1 cellular context compared by ENCODE assay signal in genomic region chr2:9327873-9328352, GRCh38.
TF ChIP-seq lines count a peak whose summit lies in the region.

No MANE protein-coding gene starts in this region.

TF ChIP-seq in HepG2, 621 proteins besides CTCF, POLR2A, EP300 and RAD21 (continued from another document and continues in another):
- TF ChIP-seq IKZF5 (CRISPR knock-in tag; IDR thresholded peaks at IDR 0.05) (peak; percentile 31; the same call in 1 of the 2 replicates), ZNF546 (CRISPR knock-in tag; conservative IDR thresholded peaks at IDR 0.05) (no peak), ATM (IDR thresholded peaks at IDR 0.05; ENCODE audit: borderline replicate concordance) (no peak), ARHGAP35 (CRISPR knock-in tag; IDR thresholded peaks at IDR 0.05; ENCODE audit: borderline replicate concordance) (no peak), TAF15 (IDR thresholded peaks at IDR 0.05; ENCODE audit: low read depth, low read length, poor library complexity, severe bottlenecking) (no peak), GATAD1 (CRISPR knock-in tag; IDR thresholded peaks at IDR 0.05) (peak; percentile 57), ASH2L (IDR thresholded peaks at IDR 0.05; ENCODE audit: insufficient read length, low read depth, low read length) (peak; percentile 21), SMARCE1 (IDR thresholded peaks at IDR 0.05; ENCODE audit: borderline replicate concordance) (no peak), ZNF276 (CRISPR knock-in tag; IDR thresholded peaks at IDR 0.05; ENCODE audit: low read depth) (no peak), ATF2 (CRISPR knock-in tag; IDR thresholded peaks at IDR 0.05) (no peak), AFF4 (CRISPR knock-in tag; IDR thresholded peaks at IDR 0.05) (no peak), MIER3 (CRISPR knock-in tag; IDR thresholded peaks at IDR 0.05; ENCODE audit: borderline replicate concordance) (peak; percentile 89; the same call in 1 of the 2 replicates), JUND (CRISPR knock-in tag; IDR thresholded peaks at IDR 0.05) (peak; percentile 61; the same call in 1 of the 2 replicates), TFE3 (CRISPR knock-in tag; IDR thresholded peaks at IDR 0.05) (no peak), HIC2 (CRISPR knock-in tag; IDR thresholded peaks at IDR 0.05; ENCODE audit: low read depth) (no peak), STAT6 (CRISPR knock-in tag; IDR thresholded peaks at IDR 0.05; ENCODE audit: borderline replicate concordance) (no peak), NR2C2 (CRISPR knock-in tag; IDR thresholded peaks at IDR 0.05; ENCODE audit: borderline replicate concordance) (no peak), EEA1 (CRISPR knock-in tag; IDR thresholded peaks at IDR 0.05; ENCODE audit: borderline replicate concordance) (no peak), DNMT3B (CRISPR knock-in tag; conservative IDR thresholded peaks at IDR 0.05) (0 out of 2 replicates have a peak, but pooled peaks have one; percentile 23), ZNF496 (CRISPR knock-in tag; IDR thresholded peaks at IDR 0.05; ENCODE audit: insufficient replicate concordance) (no peak), KDM5B (CRISPR knock-in tag; IDR thresholded peaks at IDR 0.05; ENCODE audit: borderline replicate concordance) (no peak), KLF9 (CRISPR knock-in tag; IDR thresholded peaks at IDR 0.05; ENCODE audit: low read depth) (0 out of 2 replicates have a peak, but pooled peaks have one; percentile 53), HMG20A (CRISPR knock-in tag; IDR thresholded peaks at IDR 0.05; ENCODE audit: borderline replicate concordance) (peak; percentile 69; the same call in 1 of the 2 replicates), GMEB1 (CRISPR knock-in tag; IDR thresholded peaks at IDR 0.05; ENCODE audit: borderline replicate concordance) (no peak), TFDP1 (CRISPR knock-in tag; IDR thresholded peaks at IDR 0.05; ENCODE audit: borderline replicate concordance) (no peak), ZNF382 (CRISPR knock-in tag; IDR thresholded peaks at IDR 0.05; ENCODE audit: borderline replicate concordance) (no peak), GTF2F1 (IDR thresholded peaks at IDR 0.05; ENCODE audit: low read length) (no peak), ZNF670 (CRISPR knock-in tag; IDR thresholded peaks at IDR 0.05; ENCODE audit: borderline replicate concordance) (no peak), CBX1 (IDR thresholded peaks at IDR 0.05; ENCODE audit: low read depth) (no peak), ZBTB37 (CRISPR knock-in tag; IDR thresholded peaks at IDR 0.05) (no peak), HBP1 (CRISPR knock-in tag; IDR thresholded peaks at IDR 0.05; ENCODE audit: low read depth) (no peak), ZNF780A (CRISPR knock-in tag; IDR thresholded peaks at IDR 0.05) (no peak), HOXA5 (CRISPR knock-in tag; IDR thresholded peaks at IDR 0.05) (no peak), RORA (CRISPR knock-in tag; IDR thresholded peaks at IDR 0.05) (no peak), SETDB1 (CRISPR knock-in tag; IDR thresholded peaks at IDR 0.05; ENCODE audit: borderline replicate concordance) (no peak), CREB1 (IDR thresholded peaks at IDR 0.05) (no peak), CREB1 (CRISPR knock-in tag; IDR thresholded peaks at IDR 0.05) (peak; percentile 61)
